1 cellular context compared by ENCODE assay signal in genomic region chr14:92688434-92689375, GRCh38.
TF ChIP-seq lines count a peak whose summit lies in the region.

No MANE protein-coding gene starts in this region.

TF ChIP-seq in GM23338, 12 proteins besides CTCF, POLR2A, EP300 and RAD21 (continued from another document):
- no peak for TF ChIP-seq ZNF462 (CRISPR knock-in tag; IDR thresholded peaks at IDR 0.05)
- TF ChIP-seq POLR2AphosphoS5 (IDR thresholded peaks at IDR 0.05; ENCODE audit: low read depth) = no peak
- TF ChIP-seq CREB1 (CRISPR knock-in tag; IDR thresholded peaks at IDR 0.05; ENCODE audit: low read depth) = no peak
- TF ChIP-seq EZH2phosphoT487 (IDR thresholded peaks at IDR 0.05; ENCODE audit: unreplicated experiment) = no peak
- TF ChIP-seq ETS1 (IDR thresholded peaks at IDR 0.05) = no peak
- no peak for TF ChIP-seq EZH2 (IDR thresholded peaks at IDR 0.05; ENCODE audit: low read depth, unreplicated experiment)
- no peak for TF ChIP-seq ZNF331 (CRISPR knock-in tag; IDR thresholded peaks at IDR 0.05; ENCODE audit: low read depth)
- no peak for TF ChIP-seq ZNF114 (CRISPR knock-in tag; IDR thresholded peaks at IDR 0.05)
- no peak for TF ChIP-seq NANOG (IDR thresholded peaks at IDR 0.05; ENCODE audit: borderline replicate concordance)
